Comparison of ENCODE assay signal across 9 cellular contexts in the genomic region with DNA sequence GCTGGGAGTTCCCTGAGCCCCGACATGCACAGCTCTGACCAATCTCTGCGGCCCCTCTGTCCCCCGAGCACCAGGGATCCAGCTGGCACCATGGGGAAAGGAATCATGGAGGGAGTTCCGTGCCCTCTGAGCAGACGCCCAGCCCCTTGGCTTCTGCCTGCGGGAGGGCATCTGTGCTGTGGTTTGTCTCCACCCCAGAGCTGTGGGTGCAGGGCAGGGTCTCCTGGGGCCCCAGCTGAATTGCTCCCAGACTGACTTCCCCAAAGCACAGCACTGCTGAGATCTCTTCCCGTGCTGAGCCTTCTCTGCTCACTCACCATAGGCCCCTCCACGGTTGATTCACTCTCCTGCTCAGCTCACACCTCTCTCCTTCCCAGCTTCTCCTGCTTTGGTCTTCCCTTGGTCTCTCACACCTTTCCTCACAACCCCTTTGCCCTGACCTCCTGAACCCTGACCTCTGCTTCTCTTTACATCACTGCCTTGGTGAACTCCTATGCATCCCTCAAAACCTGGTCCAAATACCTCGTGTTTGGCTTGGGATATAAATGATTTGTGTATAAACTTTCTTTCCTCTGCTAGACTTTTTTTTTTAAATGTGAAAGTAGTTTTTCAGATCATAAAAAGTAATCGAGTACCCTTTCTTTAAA.
A peak's percentile ranks its signal among the peaks of the same experiment; 100 is the strongest.
DNase-seq lines count a peak whose midpoint lies in the region; ATAC-seq and TF ChIP-seq lines count a peak whose summit lies in the region.
"Had no signal": no experiment of that assay in that cellular context is flagged by ENCODE, and none has a peak within 500 bp of the region (broad histone marks: within the 10 kb centered on the region; RNA-seq: fewer than 3 reads in every experiment).

No MANE protein-coding gene starts in this region.

- peaks cover 71% of the 10 kb centered on the region for H3K4me1 ChIP-seq in mammary epithelial cell (ENCODE audit: insufficient read depth, low read length)
- peaks cover 87% of the 10 kb centered on the region for H3K4me1 ChIP-seq in mesenchymal stem cell (ENCODE audit: control insufficient read depth, insufficient read depth, low read depth, low read length)
- peaks cover 4% of the 10 kb centered on the region for H3K4me1 ChIP-seq in urinary bladder (ENCODE audit: insufficient read depth)

- no peaks in the 10 kb centered on the region for H3K27me3 ChIP-seq in mammary epithelial cell (ENCODE audit: insufficient read depth, low read length)
- H3K27me3 ChIP-seq in mesenchymal stem cell (ENCODE audit: control insufficient read depth in 1 of 2, insufficient read depth in 1 of 2, low read length in 2 of 2) = no peaks in the 10 kb centered on the region

- H4K8ac ChIP-seq in mesenchymal stem cell (ENCODE audit: low read length) = peak overlapping the region; percentile 2

- no peak overlapping the region for H2BK15ac ChIP-seq in mesenchymal stem cell (ENCODE audit: low read depth, poor library complexity, severe bottlenecking)

- H3K27ac Mint-ChIP-seq in MCF 10A (ENCODE audit: low read depth, unreplicated experiment) (peak overlapping the region; percentile 74), activated B cell treated with CpG ODN at 0.5 μM for 24 hours (peak overlapping the region; percentile 96)

- intact Hi-C loops in MCF 10A (cut with micrococcal nuclease) = loop anchor here (5.0 kb wide), 1 partner anchor 39 kb away; no protein-coding TSS in a partner anchor
- intact Hi-C loops in mammary epithelial cell (cut with micrococcal nuclease) = no loop called here
- intact Hi-C loops in activated B cell treated with CpG ODN at 0.5 μM for 24 hours (cut with micrococcal nuclease) = loop anchor here (1.0 to 10.0 kb wide), 5 partner anchors 21 to 609 kb away; no protein-coding TSS in a partner anchor

- no TSS peak for BruUV-seq in MCF 10A (replicated peaks; lab: Mats Ljungman, UMichigan)
- no TSS peak for BruUV-seq in mammary epithelial cell (replicated peaks; lab: Mats Ljungman, UMichigan)

- H3K27me3 Mint-ChIP-seq in MCF 10A (ENCODE audit: insufficient read depth, unreplicated experiment) (no peaks in the 10 kb centered on the region), activated B cell treated with CpG ODN at 0.5 μM for 24 hours (no peaks in the 10 kb centered on the region)

- H3K4ac ChIP-seq in mesenchymal stem cell (ENCODE audit: low read depth in 1 of 2, low read length in 2 of 2) = peak overlapping the region; percentile 20 to 81

- H3K9me3 Mint-ChIP-seq in MCF 10A (ENCODE audit: unreplicated experiment) (no peaks in the 10 kb centered on the region), activated B cell treated with CpG ODN at 0.5 μM for 24 hours (no peaks in the 10 kb centered on the region)

- no peak for DNase-seq in MCF 10A (ENCODE audit: unreplicated experiment)
- no peak for DNase-seq in mammary epithelial cell
- DNase-seq in activated B cell treated with CpG ODN at 0.5 μM for 24 hours = peak; percentile 61
- no peak for DNase-seq in mesenchymal stem cell
- DNase-seq in RKO (ENCODE audit: low spot score) = no peak
- DNase-seq: small intestine had no signal

- POLR2A ChIA-PET in MCF 10A (lab: Yijun Ruan, JAX) = interaction anchor here (0.6 kb wide), 1 partner anchor 26 kb away, joined by 4 read pairs; no protein-coding TSS in a partner anchor
- POLR2A ChIA-PET in activated B cell treated with CpG ODN at 0.5 μM for 24 hours (lab: Charles Lee) = interaction anchor here (0.6 to 9.6 kb wide), 21 partner anchors 9 to 552 kb away, joined by 3 to 191 read pairs (median 13); a partner anchor contains a TSS

- peaks cover 99% of the 10 kb centered on the region for H3K79me2 ChIP-seq in mammary epithelial cell (ENCODE audit: insufficient read depth, low read length)

- peak overlapping the region; percentile 22 for H4K91ac ChIP-seq in mesenchymal stem cell (ENCODE audit: low read length)

- H3K4me1 Mint-ChIP-seq in MCF 10A (ENCODE audit: insufficient read depth, unreplicated experiment) = peaks cover 58% of the 10 kb centered on the region
- peaks cover 94% of the 10 kb centered on the region for H3K4me1 Mint-ChIP-seq in activated B cell treated with CpG ODN at 0.5 μM for 24 hours

- dilution Hi-C loops in mammary epithelial cell (cut with HindIII; ENCODE audit: low sequenced_read_pairs) = no loop called here

- peaks cover 15% of the 10 kb centered on the region for H3K79me1 ChIP-seq in mesenchymal stem cell (replicated peaks; ENCODE audit: low read length, poor library complexity, severe bottlenecking)

- H3K9ac ChIP-seq in mammary epithelial cell (ENCODE audit: insufficient read depth, low read length) (no peak overlapping the region), mesenchymal stem cell (ENCODE audit: low read length) (no peak overlapping the region)

- no peak overlapping the region for H3K27ac ChIP-seq in mammary epithelial cell (ENCODE audit: insufficient read depth, low read depth, low read length)
- H3K27ac ChIP-seq in mesenchymal stem cell (ENCODE audit: low read length, poor library complexity, severe bottlenecking) = peak overlapping the region; percentile 82
- H3K27ac ChIP-seq in urinary bladder (ENCODE audit: low read depth) = peak overlapping the region; percentile 11

- CTCF ChIA-PET in MCF 10A (lab: Yijun Ruan, JAX) (interaction anchor here (1.8 kb wide), 1 partner anchor 74 kb away, joined by 4 read pairs; no protein-coding TSS in a partner anchor), mammary epithelial cell (lab: Charles Lee; ENCODE audit: low non-redundant PET) (no interaction called here), activated B cell treated with CpG ODN at 0.5 μM for 24 hours (lab: Charles Lee) (interaction anchor here (1.0 to 2.7 kb wide), 8 partner anchors 16 to 608 kb away, joined by 3 to 36 read pairs (median 8); no protein-coding TSS in a partner anchor)

- no peak for TF ChIP-seq CTCF in MCF 10A (IDR thresholded peaks at IDR 0.05; ENCODE audit: unreplicated experiment)
- no peak for TF ChIP-seq CTCF in mammary epithelial cell (conservative IDR thresholded peaks at IDR 0.05 in 1 of 2, IDR thresholded peaks at IDR 0.05 in 1 of 2; ENCODE audit: extremely low read depth in 1 of 2, insufficient read depth in 1 of 2, low read depth in 1 of 2, low read length in 2 of 2)
- TF ChIP-seq CTCF in activated B cell treated with CpG ODN at 0.5 μM for 24 hours (IDR thresholded peaks at IDR 0.05) = no peak

- WGBS in mammary epithelial cell (ENCODE audit: low coverage, missing lambda C conversion rate) = 89% methylated on average over 6 of the region's 10 CpGs
- 84% methylated on average over 8 of the region's 10 CpGs for WGBS in mesenchymal stem cell
- 63% methylated on average over 10 of the region's 10 CpGs for WGBS in urinary bladder

- peaks cover 2% of the 10 kb centered on the region for H4K20me1 ChIP-seq in mammary epithelial cell (ENCODE audit: insufficient read depth, low read length)

- H2BK120ac ChIP-seq in mesenchymal stem cell (ENCODE audit: low read depth, low read length) = no peak overlapping the region

- in situ Hi-C loops in mammary epithelial cell (cut with MboI; ENCODE audit: low sequenced_read_pairs in 2 of 2) = no loop called here

- peak overlapping the region in 1 of 2 experiments; percentile 73 for H3K23ac ChIP-seq in mesenchymal stem cell (ENCODE audit: low read length in 2 of 2)

- H3K4me2 ChIP-seq in mammary epithelial cell (ENCODE audit: insufficient read depth, low read depth, low read length) = no peak overlapping the region
- H3K4me2 ChIP-seq in mesenchymal stem cell (ENCODE audit: low read length, poor library complexity, severe bottlenecking) = no peak overlapping the region

- H3K4me3 ChIP-seq in mammary epithelial cell (replicated peaks in 1 of 3; ENCODE audit: insufficient read depth in 1 of 3, low read depth in 2 of 3, low read length in 3 of 3) (no peak overlapping the region), mesenchymal stem cell (ENCODE audit: insufficient read depth in 1 of 2, low read depth in 1 of 2, low read length in 2 of 2) (no peak overlapping the region), urinary bladder (ENCODE audit: low read depth, low read length) (no peak overlapping the region)

- H3K4me3 Mint-ChIP-seq in MCF 10A (ENCODE audit: unreplicated experiment) = no peak overlapping the region
- peak overlapping the region; percentile 89 for H3K4me3 Mint-ChIP-seq in activated B cell treated with CpG ODN at 0.5 μM for 24 hours

- no peaks in the 10 kb centered on the region for H3K9me3 ChIP-seq in mammary epithelial cell (replicated peaks; ENCODE audit: insufficient read depth, low read length)
- no peaks in the 10 kb centered on the region for H3K9me3 ChIP-seq in mesenchymal stem cell (ENCODE audit: control insufficient read depth, low read length)

- H3K36me3 ChIP-seq in mammary epithelial cell (ENCODE audit: insufficient read depth, low read length) (peaks cover 9% of the 10 kb centered on the region), mesenchymal stem cell (ENCODE audit: control insufficient read depth in 1 of 2, insufficient read depth in 2 of 2, low read depth in 1 of 2, low read length in 2 of 2) (peaks cover 43 to 54% of the 10 kb centered on the region in 2 experiments), urinary bladder (ENCODE audit: insufficient read depth) (peaks cover 3% of the 10 kb centered on the region)

- no peak overlapping the region for H2AFZ ChIP-seq in mammary epithelial cell (ENCODE audit: low read depth, low read length)
- H2AFZ ChIP-seq in mesenchymal stem cell (ENCODE audit: low read depth, low read length) = no peak overlapping the region

- H3K36me3 Mint-ChIP-seq in MCF 10A (ENCODE audit: insufficient read depth, unreplicated experiment) = peaks cover 35% of the 10 kb centered on the region
- H3K36me3 Mint-ChIP-seq in activated B cell treated with CpG ODN at 0.5 μM for 24 hours (ENCODE audit: low read depth) = peaks cover 19% of the 10 kb centered on the region

- no peak overlapping the region for H2BK5ac ChIP-seq in mesenchymal stem cell (ENCODE audit: low read depth, low read length, poor library complexity, severe bottlenecking)

- peak overlapping the region in 1 of 2 experiments; percentile 95 for H2BK12ac ChIP-seq in mesenchymal stem cell (ENCODE audit: low read length in 2 of 2)

- ATAC-seq in activated B cell treated with CpG ODN at 0.5 μM for 24 hours (ENCODE audit: low read depth) (peak; percentile 73), HG03520 (IDR thresholded peaks at IDR 0.05; ENCODE audit: unreplicated experiment) (no peak), GM21529 (IDR thresholded peaks at IDR 0.05; ENCODE audit: unreplicated experiment) (no peak)

- H2AK5ac ChIP-seq in mesenchymal stem cell (ENCODE audit: low read length, severe bottlenecking) = peak overlapping the region; percentile 76

- H3K18ac ChIP-seq in mesenchymal stem cell (ENCODE audit: low read depth in 1 of 2, low read length in 2 of 2) = peak overlapping the region; percentile 17 to 83

- peak overlapping the region in 1 of 2 experiments; percentile 66 for H3K14ac ChIP-seq in mesenchymal stem cell (ENCODE audit: low read length in 2 of 2)
